ENCODE assay signal across 14 cellular contexts in genomic region chr9:131801811-131802210, GRCh38.
"Had no signal": no experiment of that assay in that cellular context is flagged by ENCODE, and none has a peak within 500 bp of the region (broad histone marks: within the 10 kb centered on the region; RNA-seq: fewer than 3 reads in every experiment).

No MANE protein-coding gene starts in this region.

- H3K4me3 ChIP-seq: dorsolateral prefrontal cortex, gastroesophageal sphincter, transverse colon had no signal

- H3K36me3 ChIP-seq: gastroesophageal sphincter, neutrophil, transverse colon had no signal

- H3K4me3 Mint-ChIP-seq: activated naive CD4-positive, alpha-beta T cell treated with anti-CD3 and anti-CD28 coated beads for 36 hours; activated naive CD8-positive, alpha-beta T cell treated with anti-CD3 and anti-CD28 coated beads, Interleukin-2, amount 50 U/mL, for 24 hours; activated T-helper 17 cell treated with anti-CD3 and anti-CD28 coated beads, Interleukin-2, amount 50 U/mL, for 72 hours had no signal

- FAIRE-seq: bronchial epithelial cell had no signal

- H3K9me3 ChIP-seq: neutrophil, transverse colon had no signal

- H3K4me1 Mint-ChIP-seq: activated naive CD8-positive, alpha-beta T cell treated with anti-CD3 and anti-CD28 coated beads, Interleukin-2, amount 50 U/mL, for 24 hours; activated T-helper 17 cell treated with anti-CD3 and anti-CD28 coated beads, Interleukin-2, amount 50 U/mL, for 72 hours had no signal

- H3K27ac Mint-ChIP-seq: activated naive CD4-positive, alpha-beta T cell treated with anti-CD3 and anti-CD28 coated beads for 36 hours; activated naive CD8-positive, alpha-beta T cell treated with anti-CD3 and anti-CD28 coated beads, Interleukin-2, amount 50 U/mL, for 24 hours; activated T-helper 17 cell treated with anti-CD3 and anti-CD28 coated beads, Interleukin-2, amount 50 U/mL, for 72 hours had no signal

- DNase-seq: activated naive CD4-positive, alpha-beta T cell treated with anti-CD3 and anti-CD28 coated beads for 36 hours; activated naive CD8-positive, alpha-beta T cell treated with anti-CD3 and anti-CD28 coated beads, Interleukin-2, amount 50 U/mL, for 24 hours; dorsolateral prefrontal cortex; islet precursor cell; retina; stimulated activated CD4-positive, alpha-beta T cell treated with anti-CD3 and anti-CD28 coated beads, Interleukin-4, amount 100 ng/mL, for 1 hour; stimulated activated naive CD4-positive, alpha-beta T cell; substantia nigra; SW 1271; transverse colon had no signal

- H3K27ac ChIP-seq: dorsolateral prefrontal cortex, gastroesophageal sphincter, neutrophil, transverse colon had no signal

- H3K9me3 Mint-ChIP-seq: activated naive CD4-positive, alpha-beta T cell treated with anti-CD3 and anti-CD28 coated beads for 36 hours had no signal

- H3K4me1 ChIP-seq: gastroesophageal sphincter, transverse colon had no signal
